Comparison of ENCODE assay signal across 9 cellular contexts in the genomic region with DNA sequence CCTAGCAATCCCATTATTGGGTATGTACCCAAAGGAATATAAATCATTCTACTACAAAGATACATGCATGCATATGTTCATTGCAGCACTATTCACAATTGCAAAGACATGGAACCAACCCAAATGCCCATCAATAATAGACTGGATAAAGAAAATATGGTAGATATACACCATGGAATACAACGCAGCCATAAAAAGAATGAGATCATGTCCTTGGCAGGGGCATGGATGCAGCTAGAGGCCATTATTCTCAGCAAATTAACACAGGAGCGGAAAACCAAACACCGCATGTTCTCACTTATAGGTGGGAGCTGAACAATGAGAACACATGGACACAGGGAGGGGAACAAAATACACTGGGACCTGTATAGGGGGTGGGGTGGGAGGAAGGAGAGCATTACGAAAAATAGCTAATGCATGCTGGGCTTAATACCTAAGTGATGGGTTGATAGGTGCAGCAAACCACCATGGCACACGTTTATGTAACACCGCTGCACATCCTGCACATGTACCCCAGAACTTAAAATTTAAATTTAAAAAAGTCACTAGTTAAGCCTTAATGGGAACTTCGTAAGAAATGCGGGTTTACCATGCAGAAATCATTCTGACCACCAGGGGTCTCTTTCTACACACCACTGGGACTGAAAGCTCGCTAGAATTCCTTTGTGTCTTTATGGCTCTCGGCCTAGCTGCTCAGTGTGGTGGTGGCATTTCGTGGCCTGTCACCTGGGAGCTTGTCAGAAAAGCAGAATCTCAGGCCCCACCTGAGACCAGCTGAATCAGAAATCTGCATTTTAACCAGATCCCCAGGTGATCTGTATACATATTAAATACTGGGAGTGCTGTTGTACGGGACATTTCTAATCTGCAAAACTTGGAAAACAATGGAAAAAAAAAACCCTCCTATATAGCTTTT. TPM values are rescaled to one million over a fixed set of nuclear protein-coding genes. Genes with fewer than 3 reads are reported as not detected.
DNase-seq lines count a peak whose midpoint lies in the region; ATAC-seq and TF ChIP-seq lines count a peak whose summit lies in the region.
"Not testable (repeated sequence)": the region's sequence is repeated elsewhere in the genome, so short reads cannot be mapped to it uniquely, and the experiment has no call there.
"Had no signal": no experiment of that assay in that cellular context is flagged by ENCODE, and none has a peak within 500 bp of the region (broad histone marks: within the 10 kb centered on the region; RNA-seq: fewer than 3 reads in every experiment).

No MANE protein-coding gene starts in this region.

- not testable (repeated sequence) for H3K27me3 Mint-ChIP-seq in activated T-cell treated with anti-CD3 and anti-CD28 coated beads, Interleukin-2, amount 50 U/mL, for 4 hours (ENCODE audit: low read depth); naive thymus-derived CD8-positive, alpha-beta T cell

- WGBS in esophagus squamous epithelium, 2 donors = 32 to 34% methylated on average over 12 of the region's 12 CpGs
- WGBS in suprapubic skin = 32% methylated on average over 12 of the region's 12 CpGs

- not testable (repeated sequence) for H3K4me1 Mint-ChIP-seq in activated T-cell treated with anti-CD3 and anti-CD28 coated beads, Interleukin-2, amount 50 U/mL, for 4 hours (ENCODE audit: low read depth); naive thymus-derived CD8-positive, alpha-beta T cell

- not testable (repeated sequence) for H3K36me3 Mint-ChIP-seq in activated T-cell treated with anti-CD3 and anti-CD28 coated beads, Interleukin-2, amount 50 U/mL, for 4 hours (ENCODE audit: insufficient read depth)
- peaks cover 3 to 20% (median 6%) of the 10 kb centered on the region in 3 donors for H3K36me3 Mint-ChIP-seq in naive thymus-derived CD8-positive, alpha-beta T cell

- not testable (repeated sequence) for H3K9me3 ChIP-seq in MG63, esophagus squamous epithelium, suprapubic skin

- H3K36me3 ChIP-seq in H7 (replicated peaks; ENCODE audit: control insufficient read depth, insufficient read depth, low read length); MG63; suprapubic skin: not testable (repeated sequence)
- H3K36me3 ChIP-seq in esophagus squamous epithelium = peaks cover 0 to 11% (median 0%) of the 10 kb centered on the region in 3 donors

- TF ChIP-seq EP300 in suprapubic skin (IDR thresholded peaks at IDR 0.05) = not testable (repeated sequence)

- H3K4me3 ChIP-seq in H7 (ENCODE audit: insufficient read depth, low read depth, low read length); MG63; esophagus squamous epithelium; suprapubic skin: not testable (repeated sequence)

- DNase-seq in ELR (ENCODE audit: low read depth) (peak; percentile 82), H7 (peak; percentile 57), MG63 (peak; percentile 20), RKO (ENCODE audit: low spot score) (peak; percentile 79)
- peak; percentile 15 for DNase-seq in activated T-cell treated with anti-CD3 and anti-CD28 coated beads, Interleukin-2, amount 50 U/mL, for 4 hours
- DNase-seq in esophagus squamous epithelium (lab: John Stamatoyannopoulos, UW); suprapubic skin (ENCODE audit: low spot score in 2 of 2): not testable (repeated sequence)
- peak; percentile 4 to 63 (median 45) for DNase-seq in naive thymus-derived CD8-positive, alpha-beta T cell

- POLR2A ChIA-PET in naive thymus-derived CD8-positive, alpha-beta T cell (lab: Charles Lee) = not testable (repeated sequence)

- H3K27ac ChIP-seq in esophagus squamous epithelium = peak overlapping the region in 3 of 4 donors; percentile 31 to 65 (median 51)
- not testable (repeated sequence) for H3K27ac ChIP-seq in suprapubic skin

- peaks cover 0 to 16% (median 4%) of the 10 kb centered on the region in 3 donors for H3K4me1 ChIP-seq in esophagus squamous epithelium
- not testable (repeated sequence) for H3K4me1 ChIP-seq in suprapubic skin

- ATAC-seq in activated T-cell treated with anti-CD3 and anti-CD28 coated beads, Interleukin-2, amount 50 U/mL, for 4 hours = peak; percentile 69 to 76
- peak; percentile 71 to 77 for ATAC-seq in naive thymus-derived CD8-positive, alpha-beta T cell

- TF ChIP-seq CTCF in esophagus squamous epithelium (IDR thresholded peaks at IDR 0.05) = peak; percentile 71 to 87 (median 82)
- TF ChIP-seq CTCF in suprapubic skin (IDR thresholded peaks at IDR 0.05) = peak; percentile 73 to 76

- H3K4me3 Mint-ChIP-seq in activated T-cell treated with anti-CD3 and anti-CD28 coated beads, Interleukin-2, amount 50 U/mL, for 4 hours; naive thymus-derived CD8-positive, alpha-beta T cell: not testable (repeated sequence)

- peaks cover 17% of the 10 kb centered on the region for H3K27me3 ChIP-seq in H7 (ENCODE audit: control insufficient read depth, insufficient read depth, low read length)
- not testable (repeated sequence) for H3K27me3 ChIP-seq in MG63, esophagus squamous epithelium, suprapubic skin

- H3K9me3 Mint-ChIP-seq in activated T-cell treated with anti-CD3 and anti-CD28 coated beads, Interleukin-2, amount 50 U/mL, for 4 hours; naive thymus-derived CD8-positive, alpha-beta T cell: not testable (repeated sequence)

- H3K27ac Mint-ChIP-seq in naive thymus-derived CD8-positive, alpha-beta T cell = peak overlapping the region in 1 of 10 donors; percentile 53

- TF ChIP-seq POLR2A in esophagus squamous epithelium (IDR thresholded peaks at IDR 0.05); suprapubic skin (IDR thresholded peaks at IDR 0.05): not testable (repeated sequence)

- intact Hi-C loops in esophagus squamous epithelium (cut with DNase I) = not testable (repeated sequence)

RNA-seq across cellular contexts. Expression of a gene that starts 9.5 kb away (rescaled TPM):
- 0.22 and 1.3 TPM in 2 replicates for total RNA-seq in H7 (2014; rRNA removed; shearing (Covaris generic))
- total RNA-seq in MG63 (2014; rRNA removed; shearing (Covaris generic); ENCODE audit: low replicate concordance) = 0.59 TPM in 1 of 2 replicates, not detected in the other
- total RNA-seq in activated T-cell treated with anti-CD3 and anti-CD28 coated beads, Interleukin-2, amount 50 U/mL, for 4 hours = not detected
- total RNA-seq in esophagus squamous epithelium = not detected
- total RNA-seq in naive thymus-derived CD8-positive, alpha-beta T cell = not detected
- polyA plus RNA-seq in naive thymus-derived CD8-positive, alpha-beta T cell = not detected
- total RNA-seq in suprapubic skin = under 1 TPM in 1 of 4 donors, not detected in 3; 0.30 TPM
- total RNA-seq: subcutaneous adipose tissue had no signal

RNA-seq across cellular contexts. Expression of a gene that starts 39.6 kb away (rescaled TPM):
- 95.8 and 101 TPM in 2 replicates for total RNA-seq in H7 (2014; rRNA removed; shearing (Covaris generic))
- total RNA-seq in MG63 (2014; rRNA removed; shearing (Covaris generic); ENCODE audit: low replicate concordance) = 61.5 and 78.7 TPM in 2 replicates
- 10 to 100 TPM; 89.4 to 97.4 (median 90.8) TPM for total RNA-seq in activated T-cell treated with anti-CD3 and anti-CD28 coated beads, Interleukin-2, amount 50 U/mL, for 4 hours
- total RNA-seq in esophagus squamous epithelium (10 to 100 TPM; 13.6 to 31.4 (median 22.9) TPM), suprapubic skin (10 to 100 TPM; 34.4 to 57.5 (median 38.7) TPM)
- 10 to 100 TPM; 35.4 to 35.6 TPM for total RNA-seq in naive thymus-derived CD8-positive, alpha-beta T cell
- 10 to 100 TPM; 36.7 to 48.2 (median 37.7) TPM for polyA plus RNA-seq in naive thymus-derived CD8-positive, alpha-beta T cell

RNA-seq across cellular contexts. Expression of a gene that starts 53.6 kb away (rescaled TPM):
- total RNA-seq in H7 (2014; rRNA removed; shearing (Covaris generic)) = 34.3 and 48.6 TPM in 2 replicates
- 6.4 and 7.6 TPM in 2 replicates for total RNA-seq in MG63 (2014; rRNA removed; shearing (Covaris generic); ENCODE audit: low replicate concordance)
- not detected for total RNA-seq in activated T-cell treated with anti-CD3 and anti-CD28 coated beads, Interleukin-2, amount 50 U/mL, for 4 hours
- total RNA-seq in esophagus squamous epithelium = 1 to 10 TPM in 2 of 4 donors, under 1 TPM in 2; 0.53 to 2.7 (median 1.2) TPM
- not detected for total RNA-seq in naive thymus-derived CD8-positive, alpha-beta T cell
- under 1 TPM in 1 of 3 donors, not detected in 2; 0.07 TPM for polyA plus RNA-seq in naive thymus-derived CD8-positive, alpha-beta T cell
- total RNA-seq in suprapubic skin = under 1 TPM; 0.23 to 0.59 (median 0.38) TPM
